ENCODE assay signal across 20 cellular contexts in the genomic region with DNA sequence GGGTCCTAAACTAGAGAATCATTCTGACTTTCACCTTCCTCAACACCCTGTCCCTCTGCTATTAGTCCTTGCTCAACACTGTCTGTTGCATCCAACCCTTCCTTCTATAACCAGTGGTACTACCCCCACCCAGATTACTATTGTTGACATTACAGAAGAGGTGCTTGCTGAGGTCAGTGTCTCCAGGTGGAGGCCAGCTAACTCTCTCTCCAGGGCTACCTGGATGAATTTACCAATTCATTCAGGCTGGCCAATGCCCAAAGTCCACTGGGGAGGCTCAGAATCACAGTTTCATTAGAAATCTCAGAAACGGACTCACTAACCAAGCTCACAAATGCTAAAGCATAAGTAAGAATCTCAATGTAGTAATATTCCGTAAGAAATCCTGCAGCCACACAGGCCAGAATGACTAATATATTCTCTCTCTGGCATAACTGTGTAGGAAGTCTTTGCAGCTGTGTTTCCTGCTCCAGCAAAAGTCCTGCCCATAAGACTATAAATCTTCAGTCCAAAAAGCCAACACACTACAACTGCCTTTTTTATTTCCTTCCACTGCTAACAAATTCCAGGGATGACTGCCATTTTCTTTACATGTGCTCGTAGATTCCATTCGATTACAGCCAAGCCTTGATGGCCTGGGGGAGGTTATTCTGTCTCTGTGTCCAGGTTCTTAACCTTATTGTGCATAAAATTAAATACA. TPM values are rescaled to one million over a fixed set of nuclear protein-coding genes. Genes with fewer than 3 reads are reported as not detected.
DNase-seq lines count a peak whose midpoint lies in the region; ATAC-seq and TF ChIP-seq lines count a peak whose summit lies in the region.
"Had no signal": no experiment of that assay in that cellular context is flagged by ENCODE, and none has a peak within 500 bp of the region (broad histone marks: within the 10 kb centered on the region; RNA-seq: fewer than 3 reads in every experiment).

No MANE protein-coding gene starts in this region.

- no peaks in the 10 kb centered on the region for H3K36me3 ChIP-seq in prostate gland
- H3K36me3 ChIP-seq: lower lobe of right lung, ovary, tibial nerve had no signal

- H3K4me1 ChIP-seq in foreskin keratinocyte = peaks cover 6% of the 10 kb centered on the region
- H3K4me1 ChIP-seq in prostate gland (replicated peaks) = no peaks in the 10 kb centered on the region
- H3K4me1 ChIP-seq: lower lobe of right lung, tibial nerve had no signal

- whole genome bisulfite sequencing in prostate gland = 18% methylated on average over 4 of the region's 4 CpGs

- DNase-seq in EH (ENCODE audit: low read depth) (peak; percentile 4), RPMI7951 (ENCODE audit: low read depth) (peak; percentile 22), foreskin keratinocyte (peak; percentile 39 to 65), middle frontal gyrus (ENCODE audit: extremely low spot score, low spot score) (peak; percentile 6), NCI-H1417 treated with DMSO at 0.1 percent for 48 hours (lab: John Stamatoyannopoulos, UW) (no peak), prostate gland (ENCODE audit: low spot score) (no peak), retina (no peak)
- DNase-seq in stimulated activated CD4-positive, alpha-beta T cell treated with anti-CD3 and anti-CD28 coated beads, Interleukin-12 subunit alpha, Interleukin-12 subunit beta, amount 100 ng/mL, for 4 hours = no peak
- DNase-seq: activated CD4-positive, alpha-beta memory T cell treated with anti-CD3 and anti-CD28 coated beads for 36 hours; aorta; effector CD4-positive, alpha-beta T cell; head of caudate nucleus; KBM-7; lower lobe of right lung; NCI-H187 treated with DMSO at 0.1 percent for 48 hours; NCI-H774; ovary; T-helper 9 cell had no signal

- intact Hi-C loops in prostate gland (cut with DNase I) = no loop called here

- TF ChIP-seq POLR2A in prostate gland (IDR thresholded peaks at IDR 0.05) = no peak

- H3K27ac ChIP-seq in foreskin keratinocyte (no peak overlapping the region), prostate gland (no peak overlapping the region)
- H3K27ac ChIP-seq: lower lobe of right lung, ovary, tibial nerve had no signal

- ATAC-seq in foreskin keratinocyte = peak; percentile 79
- ATAC-seq: lower lobe of right lung had no signal

- H3K27me3 ChIP-seq in foreskin keratinocyte (no peaks in the 10 kb centered on the region), prostate gland (replicated peaks; ENCODE audit: insufficient read depth) (no peaks in the 10 kb centered on the region)
- H3K27me3 ChIP-seq: ovary, tibial nerve had no signal

- H3K9me3 ChIP-seq in prostate gland = no peaks in the 10 kb centered on the region
- H3K9me3 ChIP-seq: lower lobe of right lung, ovary, tibial nerve had no signal

- H3K4me3 ChIP-seq in prostate gland = no peak overlapping the region
- H3K4me3 ChIP-seq: lower lobe of right lung, ovary, tibial nerve had no signal

- no peak for TF ChIP-seq CTCF in foreskin keratinocyte (conservative IDR thresholded peaks at IDR 0.05)
- TF ChIP-seq CTCF in prostate gland (IDR thresholded peaks at IDR 0.05) = no peak

RNA-seq across cellular contexts. Expression of a gene that starts 10.0 kb away (rescaled TPM):
- total RNA-seq in RPMI7951 (2014; rRNA removed; shearing (Covaris generic)) = not detected in 2 replicates
- not detected in 2 replicates for total RNA-seq in foreskin keratinocyte
- not detected in 2 replicates for polyA plus RNA-seq in foreskin keratinocyte
- under 1 TPM in 1 of 2 donors, not detected in 1; 0.50 TPM for total RNA-seq in prostate gland
- total RNA-seq: activated CD4-positive, alpha-beta memory T cell treated with anti-CD3 and anti-CD28 coated beads for 36 hours; activated T-helper 1 cell treated with anti-CD3 and anti-CD28 coated beads, Interleukin-12 subunit alpha, Interleukin-12 subunit beta, Interleukin-2, Interleukin-4 antibody, amounts not matched to agents 30 ng/mL and 10 ng/mL and 1 ng/mL, durations not matched to agents 14 hours and 24 hours and 36 hours; aorta; lower lobe of right lung; tibial nerve had no signal
- polyA plus RNA-seq: ovary had no signal

Comparison
In these comparisons a context has a peak if more than half of its experiments do, and no peak if none do; other contexts are left out.
1. DNase-seq: peak in EH (single experiment), RPMI7951 (single experiment), foreskin keratinocyte (2 of 2) and middle frontal gyrus (single experiment); none in NCI-H1417 treated with DMSO at 0.1 percent for 48 hours (single experiment), prostate gland (single experiment), stimulated activated CD4-positive, alpha-beta T cell treated with anti-CD3 and anti-CD28 coated beads, Interleukin-12 subunit alpha, Interleukin-12 subunit beta, amount 100 ng/mL, for 4 hours (single experiment) and retina (single experiment).